ENCODE assay signal across 8 cellular contexts in the genomic region with DNA sequence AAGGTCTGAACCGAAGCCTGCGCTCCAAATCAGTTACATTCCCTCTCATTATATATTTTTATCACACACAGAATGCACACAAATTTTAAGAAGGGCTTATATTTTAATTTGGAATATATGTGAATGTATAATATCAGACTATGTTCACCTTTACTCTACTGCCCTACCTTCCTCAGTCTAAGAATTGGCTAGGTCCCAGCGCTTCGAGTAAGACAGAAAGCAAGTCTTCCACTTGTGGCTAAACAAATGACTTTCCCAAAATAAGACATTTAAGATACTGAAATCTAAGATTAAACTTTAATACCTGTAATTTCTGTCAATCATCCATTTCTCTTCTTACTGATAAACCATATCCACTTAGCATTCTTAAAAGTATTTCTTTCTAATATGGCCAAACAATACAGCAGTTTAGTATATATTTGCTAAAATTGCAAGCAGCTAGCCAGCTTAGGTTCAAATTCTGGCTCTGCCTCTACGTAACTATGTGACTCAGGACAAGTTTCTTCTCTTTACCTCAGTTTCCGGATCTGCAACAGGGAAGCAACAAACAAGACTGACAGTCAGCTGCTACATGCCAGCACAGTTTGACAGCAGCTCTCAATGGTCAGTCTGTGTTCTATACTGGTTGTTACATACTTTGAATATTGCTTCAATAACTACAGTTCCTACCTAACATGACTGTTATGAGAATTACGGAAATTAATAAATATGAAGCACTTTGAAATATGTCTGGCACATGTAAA. TPM values are rescaled to one million over a fixed set of nuclear protein-coding genes. Genes with fewer than 3 reads are reported as not detected.
A peak's percentile ranks its signal among the peaks of the same experiment; 100 is the strongest.
DNase-seq lines count a peak whose midpoint lies in the region; TF ChIP-seq lines count a peak whose summit lies in the region.
"Had no signal": no experiment of that assay in that cellular context is flagged by ENCODE, and none has a peak within 500 bp of the region (broad histone marks: within the 10 kb centered on the region; RNA-seq: fewer than 3 reads in every experiment).

No MANE protein-coding gene starts in this region.

- H3K36me3 ChIP-seq in GM23248 (ENCODE audit: low read depth) (peaks cover 11% of the 10 kb centered on the region; the same call in 1 of the 2 replicates), OCI-LY7 (ENCODE audit: insufficient read depth, low read length) (peaks cover 47% of the 10 kb centered on the region)

- no peaks in the 10 kb centered on the region for H3K27me3 Mint-ChIP-seq in osteocyte (ENCODE audit: unreplicated experiment)

- H3K4me1 Mint-ChIP-seq in osteocyte (ENCODE audit: unreplicated experiment): peaks cover 37% of the 10 kb centered on the region

- H3K9me2 ChIP-seq in GM23248 (ENCODE audit: insufficient read depth) (no peaks in the 10 kb centered on the region), OCI-LY7 (ENCODE audit: insufficient read depth, low read length) (no peaks in the 10 kb centered on the region)

- DNase-seq in GM23248: no peak
- DNase-seq in OCI-LY7 (ENCODE audit: low spot score): peak; percentile 19
- no peak for DNase-seq in dorsolateral prefrontal cortex
- DNase-seq in skeletal muscle cell (ENCODE audit: low read depth): no peak
- DNase-seq in OCI-M2 (lab: John Stamatoyannopoulos, UW; ENCODE audit: unreplicated experiment): no peak
- no peak for DNase-seq in osteocyte (ENCODE audit: extremely low spot score, unreplicated experiment)
- no peak for DNase-seq in MV-4-11 (lab: John Stamatoyannopoulos, UW)
- DNase-seq: stimulated activated naive CD4-positive, alpha-beta T cell treated with Interleukin-2 at 50 U/mL for 16 hours had no signal

- peak overlapping the region; percentile 98 for H3K4me2 ChIP-seq in GM23248 (ENCODE audit: unreplicated experiment)
- peak overlapping the region; percentile 97 for H3K4me2 ChIP-seq in OCI-LY7 (ENCODE audit: low read length)

- H3K9me3 ChIP-seq in GM23248 (ENCODE audit: low read depth) (no peaks in the 10 kb centered on the region), OCI-LY7 (ENCODE audit: low read length) (no peaks in the 10 kb centered on the region)

- H3K79me2 ChIP-seq in GM23248 (ENCODE audit: insufficient read depth): peaks cover 88% of the 10 kb centered on the region
- peaks cover 74% of the 10 kb centered on the region for H3K79me2 ChIP-seq in OCI-LY7 (ENCODE audit: insufficient read depth, low read depth, low read length)

- CTCF ChIA-PET in OCI-LY7 (lab: Charles Lee; ENCODE audit: unreplicated experiment): no interaction called here

- H3K9ac ChIP-seq in GM23248: peak overlapping the region; percentile 92; the same call in 1 of the 2 replicates

- no peaks in the 10 kb centered on the region for H3K27me3 ChIP-seq in GM23248 (replicated peaks; ENCODE audit: insufficient read depth)
- no peaks in the 10 kb centered on the region for H3K27me3 ChIP-seq in dorsolateral prefrontal cortex

- intact Hi-C loops in OCI-LY7 (cut with micrococcal nuclease; ENCODE audit: unreplicated experiment) (loop anchor here (5.0 kb wide), 1 partner anchor 89 kb away; no protein-coding TSS in a partner anchor), dorsolateral prefrontal cortex (cut with DNase I) (loop anchor here (2.0 to 5.0 kb wide), 2 partner anchors 17 to 54 kb away; no protein-coding TSS in a partner anchor)

- no peak overlapping the region for H3K4me3 Mint-ChIP-seq in osteocyte (ENCODE audit: unreplicated experiment)

- WGBS in GM23248 (ENCODE audit: low coverage in 1 of 2, low lambda C conversion rate in 2 of 2, missing lambda C conversion rate in 2 of 2), 2 experiments: 96 to 97% methylated on average over 7 of the region's 7 CpGs

- no peaks in the 10 kb centered on the region for H4K20me1 ChIP-seq in GM23248 (ENCODE audit: insufficient read depth)
- peaks cover 35% of the 10 kb centered on the region for H4K20me1 ChIP-seq in OCI-LY7 (ENCODE audit: insufficient read depth, low read length)

- TF ChIP-seq CTCF in OCI-LY7 (conservative IDR thresholded peaks at IDR 0.05; ENCODE audit: low read length): no peak
- TF ChIP-seq CTCF in dorsolateral prefrontal cortex (IDR thresholded peaks at IDR 0.05 in 54 of 56, conservative IDR thresholded peaks at IDR 0.05 in 2 of 56; ENCODE audit: low read depth in 1 of 56, partially characterized antibody in 56 of 56): no peak
- no peak for TF ChIP-seq CTCF in osteocyte (IDR thresholded peaks at IDR 0.05)

- in situ Hi-C loops in GM23248 (cut with MboI): no loop called here

- peaks cover 15% of the 10 kb centered on the region for H3K36me3 Mint-ChIP-seq in osteocyte (ENCODE audit: unreplicated experiment)

- H2AFZ ChIP-seq in GM23248 (0 out of 2 replicates have a peak overlapping the region, but pooled peaks have one; percentile 92), OCI-LY7 (ENCODE audit: low read length) (no peak overlapping the region)

- BruUV-seq in OCI-LY7 (replicated peaks; lab: Mats Ljungman, UMichigan): no TSS peak

- no peak overlapping the region for H3K27ac ChIP-seq in GM23248
- H3K27ac ChIP-seq in OCI-LY7 (ENCODE audit: low read depth, low read length, poor library complexity, severe bottlenecking): no peak overlapping the region
- peak overlapping the region in 7 of 59 donors; percentile 4 to 28 (median 6) for H3K27ac ChIP-seq in dorsolateral prefrontal cortex

- H3K4me1 ChIP-seq in GM23248 (ENCODE audit: insufficient read depth) (peaks cover 37% of the 10 kb centered on the region), OCI-LY7 (ENCODE audit: insufficient read depth, low read length, poor library complexity, severe bottlenecking) (peaks cover 25% of the 10 kb centered on the region)

- H3F3A ChIP-seq in GM23248 (ENCODE audit: insufficient read depth): peaks cover 33% of the 10 kb centered on the region

- no peaks in the 10 kb centered on the region for H3K9me3 Mint-ChIP-seq in osteocyte (ENCODE audit: unreplicated experiment)

- no peak overlapping the region for H3K27ac Mint-ChIP-seq in osteocyte (ENCODE audit: unreplicated experiment)

- POLR2A ChIA-PET in OCI-LY7 (lab: Charles Lee): interaction anchor here (1.0 to 1.5 kb wide), 2 partner anchors 10 to 29 kb away, joined by 3 read pairs; no protein-coding TSS in a partner anchor

- H3K4me3 ChIP-seq in GM23248 (peak overlapping the region; percentile 100), OCI-LY7 (ENCODE audit: low read depth, low read length, poor library complexity, severe bottlenecking) (peak overlapping the region; percentile 89), dorsolateral prefrontal cortex (peak overlapping the region in 32 of 59 donors; percentile 6 to 99 (median 91)), skeletal muscle cell (ENCODE audit: low read depth, low read length) (peak overlapping the region; percentile 96)

RNA-seq across cellular contexts. Expression of gene INTS13, which starts 2.0 kb away (rescaled TPM):
- total RNA-seq in GM23248 (2014; rRNA removed; shearing (Covaris generic)): 31.6 and 49.7 TPM in 2 replicates
- polyA plus RNA-seq in GM23248 (2016; fragmentation: Nextera tagmentation; extraction: Ambion mirVana): 27.5 and 28.9 TPM in 2 replicates
- total RNA-seq in OCI-LY7 (2014; rRNA removed; shearing (Covaris generic)): 33.4 and 34.2 TPM in 2 replicates
- total RNA-seq in OCI-LY7 (2022) (39.1 and 39.5 TPM in 2 replicates), dorsolateral prefrontal cortex (10 to 100 TPM in 118 of 120 experiments, 1 to 10 TPM in 2; 8.6 to 34.6 (median 16.3) TPM), osteocyte (22.4 and 27.6 TPM in 2 replicates)

RNA-seq across cellular contexts. Expression of gene FGFR1OP2, which starts 2.5 kb away (rescaled TPM):
- 37.2 and 47.8 TPM in 2 replicates for total RNA-seq in GM23248 (2014; rRNA removed; shearing (Covaris generic))
- 46.1 and 47.3 TPM in 2 replicates for polyA plus RNA-seq in GM23248 (2016; fragmentation: Nextera tagmentation; extraction: Ambion mirVana)
- total RNA-seq in OCI-LY7 (2014; rRNA removed; shearing (Covaris generic)): 35.0 and 45.0 TPM in 2 replicates
- total RNA-seq in OCI-LY7 (2022) (40.5 and 42.4 TPM in 2 replicates), dorsolateral prefrontal cortex (100 to 1,000 TPM in 98 of 120 experiments, 10 to 100 TPM in 22; 75.1 to 154 (median 111) TPM), osteocyte (43.7 and 44.4 TPM in 2 replicates)
